ENCODE assay signal across 8 cellular contexts in genomic region chr17:17641621-17642409, GRCh38. TPM values are rescaled to one million over a fixed set of nuclear protein-coding genes. Genes with fewer than 3 reads are reported as not detected.
A peak's percentile ranks its signal among the peaks of the same experiment; 100 is the strongest.
DNase-seq lines count a peak whose midpoint lies in the region; ATAC-seq, FAIRE-seq and TF ChIP-seq lines count a peak whose summit lies in the region.

No MANE protein-coding gene starts in this region.

- H3K36me3 ChIP-seq in right atrium auricular region = no peaks in the 10 kb centered on the region

- H3K4me1 ChIP-seq in right atrium auricular region = no peaks in the 10 kb centered on the region

- peak; percentile 99 for FAIRE-seq in GM12891 (lab: Jason Lieb, UNC)

- H3K4me3 ChIP-seq in right atrium auricular region = no peak overlapping the region

- ATAC-seq in HG02678 (IDR thresholded peaks at IDR 0.05; ENCODE audit: unreplicated experiment) = no peak
- no peak for ATAC-seq in HG03571 (IDR thresholded peaks at IDR 0.05; ENCODE audit: unreplicated experiment)

- DNase-seq in GM12891 (ENCODE audit: insufficient read length, low spot score) (peak; percentile 58), NCI-H1694 (lab: John Stamatoyannopoulos, UW) (peak; percentile 79), T-helper 2 cell (peak; percentile 45 to 75 (median 68)), amniotic stem cell (lab: John Stamatoyannopoulos, UW) (peak; percentile 41), right atrium auricular region (ENCODE audit: low spot score) (peak; percentile 77), retina (peak; percentile 81)

- H3K9me3 ChIP-seq in right atrium auricular region = peaks cover 0 to 6% of the 10 kb centered on the region in 2 donors

- H3K27ac ChIP-seq in right atrium auricular region = peak overlapping the region in 1 of 2 donors; percentile 17

- no peaks in the 10 kb centered on the region for H3K27me3 ChIP-seq in right atrium auricular region

- peak; percentile 79 to 93 for TF ChIP-seq CTCF in right atrium auricular region (IDR thresholded peaks at IDR 0.05)

- TF ChIP-seq POLR2A in GM12891 (IDR thresholded peaks at IDR 0.05; ENCODE audit: low read depth, low read length) = no peak

TF ChIP-seq in GM12891, 5 proteins besides CTCF, POLR2A, EP300 and RAD21:
- TF ChIP-seq POLR2AphosphoS5 (IDR thresholded peaks at IDR 0.05; ENCODE audit: low read depth, low read length) (no peak), POU2F2 (IDR thresholded peaks at IDR 0.05; ENCODE audit: low read depth, low read length) (0 out of 2 replicates have a peak, but pooled peaks have one; percentile 26), PAX5 (IDR thresholded peaks at IDR 0.05; ENCODE audit: insufficient read depth, low read length, severe bottlenecking) (no peak)

RNA-seq across cellular contexts. Expression of gene RAI1, which starts 39.4 kb away (rescaled TPM):
- polyA plus RNA-seq in GM12891 (2012; ENCODE audit: low read depth, missing spikeins) = 7.1 TPM
- total RNA-seq in right atrium auricular region = 10 to 100 TPM; 23.8 to 24.9 TPM

RNA-seq across cellular contexts. Expression of gene PEMT, which starts 50.3 kb away (rescaled TPM):
- 12.4 TPM for polyA plus RNA-seq in GM12891 (2012; ENCODE audit: low read depth, missing spikeins)
- total RNA-seq in right atrium auricular region = 10 to 100 TPM; 27.8 to 37.7 TPM
